ENCODE assay signal across 2 cellular contexts in genomic region chr4:181503800-181504364, GRCh38.
TF ChIP-seq lines count a peak whose summit lies in the region.

No MANE protein-coding gene starts in this region.

TF ChIP-seq in GM23338, 12 proteins besides CTCF, POLR2A, EP300 and RAD21 (continued from another document):
- TF ChIP-seq ZNF462 (CRISPR knock-in tag; IDR thresholded peaks at IDR 0.05) (no peak), ETS1 (IDR thresholded peaks at IDR 0.05) (no peak), ZNF114 (CRISPR knock-in tag; IDR thresholded peaks at IDR 0.05) (no peak), ZNF331 (CRISPR knock-in tag; IDR thresholded peaks at IDR 0.05; ENCODE audit: low read depth) (no peak)

TF ChIP-seq in WTC11, 78 proteins besides CTCF, POLR2A, EP300 and RAD21 (continued from another document):
- TF ChIP-seq E2F1 (CRISPR knock-in tag; IDR thresholded peaks at IDR 0.05) = no peak
- TF ChIP-seq FOXP4 (CRISPR knock-in tag; IDR thresholded peaks at IDR 0.05) = no peak
TF ChIP-seq in WTC11: peak in this region for 0.
